Comparison of ENCODE assay signal across 22 cellular contexts in genomic region chr17:21095735-21096134, GRCh38.
"Had no signal": no experiment of that assay in that cellular context is flagged by ENCODE, and none has a peak within 500 bp of the region (broad histone marks: within the 10 kb centered on the region; RNA-seq: fewer than 3 reads in every experiment).

No MANE protein-coding gene starts in this region.

- ATAC-seq: activated CD4-positive, CD25-positive, alpha-beta regulatory T cell treated with anti-CD3 and anti-CD28 coated beads, Interleukin-2, amount 50 U/mL, for 24 hours; activated CD8-positive, alpha-beta memory T cell treated with anti-CD3 and anti-CD28 coated beads, Interleukin-2, amount 10 ng/mL, durations not matched to agents 7 days and 5 days; activated naive CD8-positive, alpha-beta T cell treated with anti-CD3 and anti-CD28 coated beads, Interleukin-2, amount 50 U/mL, for 24 hours; left ventricle myocardium superior; naive thymus-derived CD8-positive, alpha-beta T cell; stimulated activated naive B cell treated with anti-CD40 and anti-IgM and Interleukin-4, amounts not matched to agents 10 μg/mL and 1 μg/mL and 100 μg/mL, for 72 hours had no signal

- FAIRE-seq: endothelial cell of umbilical vein had no signal

- H3K36me3 Mint-ChIP-seq: activated CD8-positive, alpha-beta memory T cell treated with anti-CD3 and anti-CD28 coated beads, Interleukin-2, amount 10 ng/mL, durations not matched to agents 7 days and 5 days; memory B cell; naive thymus-derived CD8-positive, alpha-beta T cell; stimulated activated naive B cell treated with anti-CD40 and anti-IgM and Interleukin-4, amounts not matched to agents 10 μg/mL and 1 μg/mL and 100 μg/mL, for 72 hours had no signal

- H3K9me3 Mint-ChIP-seq: activated naive CD4-positive, alpha-beta T cell treated with anti-CD3 and anti-CD28 coated beads for 36 hours; activated naive CD8-positive, alpha-beta T cell treated with anti-CD3 and anti-CD28 coated beads, Interleukin-2, amount 50 U/mL, for 24 hours; activated T-helper 2 cell treated with anti-CD3 and anti-CD28 coated beads, Interferon-gamma antibody, Interleukin-2, Interleukin-4, amounts not matched to agents 10 μg/mL and 5 μg/mL and 100 μg/mL, durations not matched to agents 14 hours and 24 hours and 36 hours; memory B cell; naive thymus-derived CD8-positive, alpha-beta T cell; stimulated activated naive B cell treated with anti-CD40 and anti-IgM and Interleukin-4, amounts not matched to agents 10 μg/mL and 1 μg/mL and 100 μg/mL, for 72 hours had no signal

- H3K9me3 ChIP-seq: neutrophil, thyroid gland, uterus had no signal

- H3K27me3 ChIP-seq: thyroid gland, uterus had no signal

- H3K27me3 Mint-ChIP-seq: activated CD8-positive, alpha-beta memory T cell treated with anti-CD3 and anti-CD28 coated beads, Interleukin-2, amount 10 ng/mL, durations not matched to agents 7 days and 5 days; memory B cell; naive thymus-derived CD8-positive, alpha-beta T cell; stimulated activated naive B cell treated with anti-CD40 and anti-IgM and Interleukin-4, amounts not matched to agents 10 μg/mL and 1 μg/mL and 100 μg/mL, for 72 hours had no signal

- H3K36me3 ChIP-seq: neutrophil, thyroid gland, uterus had no signal

- H2AFZ ChIP-seq: parathyroid adenoma had no signal

- H3K4me1 ChIP-seq: parathyroid adenoma, uterus had no signal

- H3K4me3 Mint-ChIP-seq: activated CD8-positive, alpha-beta memory T cell treated with anti-CD3 and anti-CD28 coated beads, Interleukin-2, amount 10 ng/mL, durations not matched to agents 7 days and 5 days; activated naive CD4-positive, alpha-beta T cell treated with anti-CD3 and anti-CD28 coated beads for 36 hours; activated naive CD8-positive, alpha-beta T cell treated with anti-CD3 and anti-CD28 coated beads, Interleukin-2, amount 50 U/mL, for 24 hours; memory B cell; naive thymus-derived CD8-positive, alpha-beta T cell; stimulated activated naive B cell treated with anti-CD40 and anti-IgM and Interleukin-4, amounts not matched to agents 10 μg/mL and 1 μg/mL and 100 μg/mL, for 72 hours had no signal

- H3K27ac ChIP-seq: neutrophil, parathyroid adenoma, thyroid gland, uterus had no signal

- H3K27ac Mint-ChIP-seq: activated CD8-positive, alpha-beta memory T cell treated with anti-CD3 and anti-CD28 coated beads, Interleukin-2, amount 10 ng/mL, durations not matched to agents 7 days and 5 days; activated naive CD4-positive, alpha-beta T cell treated with anti-CD3 and anti-CD28 coated beads for 36 hours; activated naive CD8-positive, alpha-beta T cell treated with anti-CD3 and anti-CD28 coated beads, Interleukin-2, amount 50 U/mL, for 24 hours; activated T-helper 2 cell treated with anti-CD3 and anti-CD28 coated beads, Interferon-gamma antibody, Interleukin-2, Interleukin-4, amounts not matched to agents 10 μg/mL and 5 μg/mL and 100 μg/mL, durations not matched to agents 14 hours and 24 hours and 36 hours; memory B cell; naive thymus-derived CD8-positive, alpha-beta T cell; stimulated activated naive B cell treated with anti-CD40 and anti-IgM and Interleukin-4, amounts not matched to agents 10 μg/mL and 1 μg/mL and 100 μg/mL, for 72 hours had no signal

- H3K4me3 ChIP-seq: thyroid gland, uterus had no signal

- H3K9ac ChIP-seq: parathyroid adenoma had no signal

- DNase-seq: activated CD8-positive, alpha-beta memory T cell treated with anti-CD3 and anti-CD28 coated beads, Interleukin-2, amount 10 ng/mL, durations not matched to agents 7 days and 5 days; activated naive CD4-positive, alpha-beta T cell treated with anti-CD3 and anti-CD28 coated beads for 36 hours; activated naive CD8-positive, alpha-beta T cell treated with anti-CD3 and anti-CD28 coated beads, Interleukin-2, amount 50 U/mL, for 24 hours; activated T-cell treated with anti-CD3 and anti-CD28 coated beads, Interleukin-2, amount 50 U/mL, for 1 hour; aorta; cortex of kidney; effector CD4-positive, alpha-beta T cell; foreskin fibroblast; hypothalamus; kidney glomerular epithelial cell; left ventricle myocardium superior; naive thymus-derived CD8-positive, alpha-beta T cell; stimulated activated CD4-positive, alpha-beta T cell treated with anti-CD3 and anti-CD28 coated beads, Interleukin-2, amount 100 ng/mL, for 48 hours; stimulated activated naive B cell treated with anti-CD40 and anti-IgM and Interleukin-4, amounts not matched to agents 10 μg/mL and 1 μg/mL and 100 μg/mL, for 72 hours; thyroid gland; uterus had no signal

- H3K79me2 ChIP-seq: parathyroid adenoma had no signal
